Comparison of ENCODE assay signal across 1 cellular context in genomic region chr1:56511323-56511722, GRCh38.
TF ChIP-seq lines count a peak whose summit lies in the region.

No MANE protein-coding gene starts in this region.

TF ChIP-seq in WTC11, 78 proteins besides CTCF, POLR2A, EP300 and RAD21 (continued from another document):
- TF ChIP-seq, protein P1, sequence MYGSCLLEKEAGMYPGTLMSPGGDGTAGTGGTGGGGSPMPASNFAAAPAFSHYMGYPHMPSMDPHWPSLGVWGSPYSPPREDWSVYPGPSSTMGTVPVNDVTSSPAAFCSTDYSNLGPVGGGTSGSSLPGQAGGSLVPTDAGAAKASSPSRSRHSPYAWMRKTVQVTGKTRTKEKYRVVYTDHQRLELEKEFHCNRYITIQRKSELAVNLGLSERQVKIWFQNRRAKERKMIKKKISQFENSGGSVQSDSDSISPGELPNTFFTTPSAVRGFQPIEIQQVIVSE (CRISPR knock-in tag; IDR thresholded peaks at IDR 0.05; ENCODE audit: borderline replicate concordance), result no peak
- TF ChIP-seq IRF2 (CRISPR knock-in tag; IDR thresholded peaks at IDR 0.05; ENCODE audit: borderline replicate concordance, low read depth), result no peak
- no peak for TF ChIP-seq ZNF281 (CRISPR knock-in tag; IDR thresholded peaks at IDR 0.05)
- TF ChIP-seq, protein P2, sequence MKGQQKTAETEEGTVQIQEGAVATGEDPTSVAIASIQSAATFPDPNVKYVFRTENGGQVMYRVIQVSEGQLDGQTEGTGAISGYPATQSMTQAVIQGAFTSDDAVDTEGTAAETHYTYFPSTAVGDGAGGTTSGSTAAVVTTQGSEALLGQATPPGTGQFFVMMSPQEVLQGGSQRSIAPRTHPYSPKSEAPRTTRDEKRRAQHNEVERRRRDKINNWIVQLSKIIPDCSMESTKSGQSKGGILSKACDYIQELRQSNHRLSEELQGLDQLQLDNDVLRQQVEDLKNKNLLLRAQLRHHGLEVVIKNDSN (CRISPR knock-in tag; IDR thresholded peaks at IDR 0.05), result no peak
- TF ChIP-seq ZBTB21 (CRISPR knock-in tag; IDR thresholded peaks at IDR 0.05; ENCODE audit: borderline replicate concordance), result no peak
- TF ChIP-seq, protein P3, sequence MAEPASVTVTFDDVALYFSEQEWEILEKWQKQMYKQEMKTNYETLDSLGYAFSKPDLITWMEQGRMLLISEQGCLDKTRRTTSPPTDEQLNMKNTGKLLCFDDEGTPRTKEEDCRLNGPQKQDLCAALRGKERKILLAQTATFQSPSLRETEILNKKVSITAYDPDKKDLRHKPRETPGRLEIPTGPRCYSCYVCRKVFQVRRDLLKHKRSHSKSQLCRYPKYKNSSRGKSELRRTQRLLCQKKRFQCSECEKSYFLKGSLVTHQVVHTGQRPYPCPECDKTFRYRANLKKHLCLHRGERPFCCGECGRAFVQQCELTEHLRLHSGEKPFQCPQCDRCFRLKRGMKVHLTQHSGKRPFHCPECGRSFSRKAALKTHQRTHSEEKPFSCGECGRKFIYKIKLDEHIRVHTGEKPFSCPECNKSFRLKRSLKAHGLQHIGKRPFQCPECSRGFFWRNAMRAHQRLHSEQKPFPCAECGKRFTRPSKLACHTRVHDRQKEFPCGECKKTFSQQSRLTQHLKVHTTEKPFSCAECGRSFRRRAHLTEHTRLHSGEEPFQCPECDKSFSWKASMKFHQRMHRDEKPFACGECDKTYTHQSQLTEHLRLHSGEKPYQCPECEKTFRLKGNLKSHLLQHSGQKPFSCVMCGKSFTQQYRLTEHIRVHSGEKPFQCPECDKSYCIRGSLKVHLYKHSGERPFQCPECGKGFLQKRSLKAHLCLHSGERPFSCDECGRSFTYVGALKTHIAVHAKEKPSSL (CRISPR knock-in tag; conservative IDR thresholded peaks at IDR 0.05), result no peak
- no peak for TF ChIP-seq CREB1 (CRISPR knock-in tag; IDR thresholded peaks at IDR 0.05)
- TF ChIP-seq, protein P4, sequence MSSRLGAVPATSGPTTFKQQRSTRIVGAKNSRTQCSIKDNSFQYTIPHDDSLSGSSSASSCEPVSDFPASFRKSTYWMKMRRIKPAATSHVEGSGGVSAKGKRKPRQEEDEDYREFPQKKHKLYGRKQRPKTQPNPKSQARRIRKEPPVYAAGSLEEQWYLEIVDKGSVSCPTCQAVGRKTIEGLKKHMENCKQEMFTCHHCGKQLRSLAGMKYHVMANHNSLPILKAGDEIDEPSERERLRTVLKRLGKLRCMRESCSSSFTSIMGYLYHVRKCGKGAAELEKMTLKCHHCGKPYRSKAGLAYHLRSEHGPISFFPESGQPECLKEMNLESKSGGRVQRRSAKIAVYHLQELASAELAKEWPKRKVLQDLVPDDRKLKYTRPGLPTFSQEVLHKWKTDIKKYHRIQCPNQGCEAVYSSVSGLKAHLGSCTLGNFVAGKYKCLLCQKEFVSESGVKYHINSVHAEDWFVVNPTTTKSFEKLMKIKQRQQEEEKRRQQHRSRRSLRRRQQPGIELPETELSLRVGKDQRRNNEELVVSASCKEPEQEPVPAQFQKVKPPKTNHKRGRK (CRISPR knock-in tag; IDR thresholded peaks at IDR 0.05; ENCODE audit: borderline replicate concordance), result no peak
- no peak for TF ChIP-seq E2F1 (CRISPR knock-in tag; IDR thresholded peaks at IDR 0.05)
- no peak for TF ChIP-seq GABPB1 (CRISPR knock-in tag; IDR thresholded peaks at IDR 0.05)
- no peak for TF ChIP-seq FOXJ3 (CRISPR knock-in tag; IDR thresholded peaks at IDR 0.05; ENCODE audit: borderline replicate concordance)
